23 cellular contexts compared by ENCODE assay signal in the genomic region with DNA sequence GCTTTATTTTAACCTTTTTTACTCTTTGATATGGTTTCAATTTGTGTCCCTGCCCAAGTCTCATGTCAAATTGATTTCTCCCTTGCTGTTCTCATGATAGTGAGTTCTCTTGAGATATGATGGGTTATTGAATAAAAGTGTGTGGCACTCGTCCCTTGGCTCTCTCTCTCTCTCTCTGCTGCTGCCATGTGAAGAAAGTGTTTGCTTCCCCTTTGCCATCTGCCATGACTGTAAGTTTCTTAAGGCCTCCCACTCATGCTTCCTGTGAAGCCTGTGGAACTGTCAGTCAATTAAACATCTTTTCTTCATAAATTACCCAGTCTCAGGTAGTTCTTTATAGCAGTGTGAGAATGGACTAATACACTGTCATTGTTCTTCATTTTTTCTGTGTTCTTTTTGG. TPM values are rescaled to one million over a fixed set of nuclear protein-coding genes. Genes with fewer than 3 reads are reported as not detected.
DNase-seq lines count a peak whose midpoint lies in the region; ATAC-seq, FAIRE-seq and TF ChIP-seq lines count a peak whose summit lies in the region.
"Had no signal": no experiment of that assay in that cellular context is flagged by ENCODE, and none has a peak within 500 bp of the region (broad histone marks: within the 10 kb centered on the region; RNA-seq: fewer than 3 reads in every experiment).

No MANE protein-coding gene starts in this region.

- H3K36me3 ChIP-seq in K562 (ENCODE audit: control insufficient read depth, insufficient read depth, low read length) = peaks cover 11% of the 10 kb centered on the region; the same call in 1 of the 3 replicates

- H3K9me3 ChIP-seq in K562 (replicated peaks; ENCODE audit: control insufficient read depth, insufficient read depth, low read depth, low read length) = no peaks in the 10 kb centered on the region
- H3K9me3 ChIP-seq: Caco-2 had no signal

- no peak for TF ChIP-seq CTCF in K562 (IDR thresholded peaks at IDR 0.05 in 2 of 3, conservative IDR thresholded peaks at IDR 0.05 in 1 of 3; ENCODE audit: insufficient read depth in 2 of 3, low read depth in 1 of 3, low read length in 3 of 3)

- H3K4me1 ChIP-seq in K562 (replicated peaks in 1 of 2; ENCODE audit: control insufficient read depth in 2 of 2, insufficient read depth in 2 of 2, low read length in 2 of 2) = no peaks in the 10 kb centered on the region
- H3K4me1 ChIP-seq: Caco-2 had no signal

- no peak overlapping the region for H2AFZ ChIP-seq in K562 (ENCODE audit: low read depth, low read length)

- POLR2A ChIA-PET in K562 (lab: Yijun Ruan, JAX) = no interaction called here

- no peak for TF ChIP-seq EP300 in K562 (IDR thresholded peaks at IDR 0.05; ENCODE audit: low read length)

- H3K27ac ChIP-seq in K562 (ENCODE audit: extremely low read depth, low read depth, low read length) = no peak overlapping the region
- H3K27ac ChIP-seq: C4-2B, HL-60, KMS-11 had no signal

- TF ChIP-seq POLR2A in K562 (conservative IDR thresholded peaks at IDR 0.05) = no peak

- H3K9ac ChIP-seq in K562 (ENCODE audit: insufficient read depth in 1 of 2, low read depth in 2 of 2, low read length in 2 of 2) = no peak overlapping the region
- H3K9ac ChIP-seq: KMS-11 had no signal

- peak; percentile 49 for FAIRE-seq in K562 (lab: Jason Lieb, UNC)
- FAIRE-seq: GM12892, GM19239, RCC 7860 had no signal

- no CpG with 5 or more reads among the region's 1 CpG for WGBS in K562 (ENCODE audit: insufficient coverage, low coverage, missing lambda C conversion rate)

- TF ChIP-seq RAD21 in K562 (CRISPR knock-in tag; conservative IDR thresholded peaks at IDR 0.05 in 1 of 2, IDR thresholded peaks at IDR 0.05 in 1 of 2) = no peak

- H3K9me1 ChIP-seq in K562 (ENCODE audit: control insufficient read depth, insufficient read depth, low read length) = no peaks in the 10 kb centered on the region

- no peak overlapping the region for H3K4me3 ChIP-seq in K562

- CTCF ChIA-PET in K562 (lab: Yijun Ruan, JAX; ENCODE audit: low intra/inter-chr PET ratio) = no interaction called here

- no peak; the same call in 1 of the 3 replicates for ATAC-seq in K562

- peak; percentile 6 to 27 for DNase-seq in AML-193 (lab: John Stamatoyannopoulos, UW)
- peak; percentile 62 to 77 for DNase-seq in Kasumi-1 (lab: John Stamatoyannopoulos, UW)
- peak; percentile 52 for DNase-seq in SIG-M5 treated with dmso at 0.1 percent for 504 hours (lab: John Stamatoyannopoulos, UW; ENCODE audit: unreplicated experiment)
- no peak for DNase-seq in K562 (ENCODE audit: extremely low read depth in 1 of 4, low spot score in 3 of 4)
- no peak for DNase-seq in NCI-H2029 treated with DMSO at 0.1 percent for 48 hours (lab: John Stamatoyannopoulos, UW)
- DNase-seq in NCI-H1105 treated with DMSO at 0.1 percent for 48 hours (lab: John Stamatoyannopoulos, UW) = no peak
- no peak for DNase-seq in G401 (ENCODE audit: low spot score)
- no peak for DNase-seq in superior temporal gyrus (ENCODE audit: extremely low spot score)
- DNase-seq: Caco-2, DMS53, GOT3, NCI-H1048, NCI-H1694, NCI-H345, SHP77, SW 1271 had no signal

- no peaks in the 10 kb centered on the region for H3K27me3 ChIP-seq in K562 (ENCODE audit: control insufficient read depth in 2 of 2, insufficient read depth in 2 of 2, low read length in 2 of 2)

- intact Hi-C loops in K562 (cut with micrococcal nuclease) = no loop called here

- H4K20me1 ChIP-seq in K562 (replicated peaks; ENCODE audit: control insufficient read depth, insufficient read depth, low read length) = no peaks in the 10 kb centered on the region

- H3K4me2 ChIP-seq in K562 (ENCODE audit: insufficient read depth, low read length) = no peak overlapping the region
- H3K4me2 ChIP-seq: KMS-11 had no signal

- in situ Hi-C loops in K562 (cut with MboI) (no loop called here), G401 (cut with HindIII; ENCODE audit: low sequenced_read_pairs) (no loop called here)

- H3K79me2 ChIP-seq in K562 (ENCODE audit: control insufficient read depth, insufficient read depth, low read length) = peaks cover 62% of the 10 kb centered on the region

- BruUV-seq in K562 (replicated peaks; lab: Mats Ljungman, UMichigan) = no TSS peak

TF ChIP-seq in K562, 482 proteins besides CTCF, POLR2A, EP300 and RAD21:
- TF ChIP-seq THRAP3 (IDR thresholded peaks at IDR 0.05; ENCODE audit: borderline replicate concordance) (no peak), MCM3 (IDR thresholded peaks at IDR 0.05) (no peak), NFIC (IDR thresholded peaks at IDR 0.05) (no peak), MAFF (IDR thresholded peaks at IDR 0.05; ENCODE audit: low read length) (no peak), CREB3 (tag; conservative IDR thresholded peaks at IDR 0.05; ENCODE audit: low read depth) (no peak), HEY1 (CRISPR knock-in tag; IDR thresholded peaks at IDR 0.05; ENCODE audit: borderline replicate concordance) (no peak), GTF2F1 (IDR thresholded peaks at IDR 0.05; ENCODE audit: low read depth, low read length) (no peak), ETV1 (tag; conservative IDR thresholded peaks at IDR 0.05; ENCODE audit: low read depth) (no peak), SRSF9 (IDR thresholded peaks at IDR 0.05; ENCODE audit: borderline replicate concordance, low read depth, low read length) (no peak), CBFA2T3 (IDR thresholded peaks at IDR 0.05) (no peak), ZNF583 (CRISPR knock-in tag; IDR thresholded peaks at IDR 0.05) (no peak), SIX5 (IDR thresholded peaks at IDR 0.05; ENCODE audit: borderline replicate concordance in 1 of 2, insufficient read depth in 1 of 2, low read depth in 1 of 2, low read length in 2 of 2) (no peak), YBX1 (IDR thresholded peaks at IDR 0.05) (no peak), FUS (optimal IDR thresholded peaks at IDR 0.05; ENCODE audit: low read depth, low read length) (no peak), ZNF232 (CRISPR knock-in tag; IDR thresholded peaks at IDR 0.05) (no peak), RBFOX2 (IDR thresholded peaks at IDR 0.05; ENCODE audit: low read depth, low read length) (no peak), MED1 (CRISPR knock-in tag; IDR thresholded peaks at IDR 0.05; ENCODE audit: borderline replicate concordance) (no peak)

RNA-seq across cellular contexts. Expression of gene LIN28B, which starts 48.5 kb away (rescaled TPM):
- 5.2 and 15.0 TPM in 2 replicates for total RNA-seq in K562 (2011; cell fraction: chromatin; rRNA removed; ENCODE audit: low replicate concordance)
- 3.5 and 6.6 TPM in 2 replicates for total RNA-seq in K562 (2011; cell fraction: nucleolus; rRNA removed)
- 10.7 and 20.8 TPM in 2 replicates for total RNA-seq in K562 (2011; cell fraction: nucleoplasm; rRNA removed)
- total RNA-seq in K562 (2014; rRNA removed) = 42.1 and 42.8 TPM in 2 replicates
- total RNA-seq in K562 (2014; rRNA removed; fragmentation: Illumina TruSeq; extraction: Trizol) = 77.3 and 85.4 TPM in 2 replicates
- 70.4 and 77.0 TPM in 2 replicates for total RNA-seq in K562 (2015; rRNA removed; fragmentation: Illumina TruSeq; extraction: Trizol)
- total RNA-seq in K562 (2021) = 50.5 and 52.7 TPM in 2 replicates
- 25.5 and 36.3 TPM in 2 replicates for polyA plus RNA-seq in K562 (2011; rRNA removed)
- 7.4 and 15.1 TPM in 2 replicates for polyA plus RNA-seq in K562 (2011; cell fraction: cytosol; rRNA removed)
- 7.3 and 10.4 TPM in 2 replicates for polyA plus RNA-seq in K562 (2011; cell fraction: nucleus; rRNA removed)
- polyA plus RNA-seq in K562 (2012) = 25.1 and 34.8 TPM in 2 replicates
- 45.0 and 56.4 TPM in 2 replicates for polyA plus RNA-seq in K562 (2014; fragmentation: Illumina TruSeq; extraction: Trizol)
- 10 to 100 TPM; 20.9 to 29.9 TPM for polyA plus RNA-seq in K562 (2014; fragmentation: Nextera tagmentation; extraction: Ambion mirVana)
- polyA plus RNA-seq in K562 (2014; rRNA removed) = 25.8 and 27.6 TPM in 2 replicates
- polyA minus RNA-seq in K562 (2011; rRNA and poly(A)+ RNA removed) = 51.8 and 54.2 TPM in 2 replicates
- 20.6 and 29.0 TPM in 2 replicates for polyA minus RNA-seq in K562 (2011; cell fraction: cytosol; rRNA and poly(A)+ RNA removed)
- 6.1 and 12.8 TPM in 2 replicates for polyA minus RNA-seq in K562 (2011; cell fraction: nucleus; rRNA and poly(A)+ RNA removed)
- total RNA-seq in G401 (2014; rRNA removed; shearing (Covaris generic)) = 62.0 and 84.7 TPM in 2 replicates
- total RNA-seq: A172 had no signal

Comparison
In these comparisons a context has a peak if more than half of its experiments do, and no peak if none do; other contexts are left out.
1. DNase-seq: peak in AML-193 (2 of 2), Kasumi-1 (2 of 2) and SIG-M5 treated with dmso at 0.1 percent for 504 hours (single experiment); none in K562 (0 of 4), NCI-H2029 treated with DMSO at 0.1 percent for 48 hours (single experiment), NCI-H1105 treated with DMSO at 0.1 percent for 48 hours (single experiment), G401 (single experiment) and superior temporal gyrus (single experiment).